8 cellular contexts compared by ENCODE assay signal in genomic region chr4:83536649-83537352, GRCh38. TPM values are rescaled to one million over a fixed set of nuclear protein-coding genes. Genes with fewer than 3 reads are reported as not detected.
A peak's percentile ranks its signal among the peaks of the same experiment; 100 is the strongest.
DNase-seq lines count a peak whose midpoint lies in the region; ATAC-seq and TF ChIP-seq lines count a peak whose summit lies in the region.

No MANE protein-coding gene starts in this region.

- no peaks in the 10 kb centered on the region for H3K9me3 ChIP-seq in left ventricle myocardium inferior (replicated peaks)

- intact Hi-C loops in left ventricle myocardium inferior (cut with micrococcal nuclease), result no loop called here

- TF ChIP-seq CTCF in WI38 (IDR thresholded peaks at IDR 0.05; ENCODE audit: low read depth, low read length), result no peak
- TF ChIP-seq CTCF in left ventricle myocardium inferior (IDR thresholded peaks at IDR 0.05; ENCODE audit: borderline replicate concordance), result no peak

- DNase-seq in left ventricle myocardium inferior (no peak), skeletal muscle cell (ENCODE audit: low read depth) (no peak), CD1c-positive myeloid dendritic cell (ENCODE audit: extremely low spot score) (no peak)

- H3K4me3 ChIP-seq in WI38 (ENCODE audit: low read depth, low read length) (peak overlapping the region; percentile 69), left ventricle myocardium inferior (peak overlapping the region; percentile 81), skeletal muscle cell (ENCODE audit: low read depth, low read length) (peak overlapping the region; percentile 59)

- peak overlapping the region; percentile 93 for H3K27ac ChIP-seq in left ventricle myocardium inferior (replicated peaks)

- no peaks in the 10 kb centered on the region for H3K36me3 ChIP-seq in left ventricle myocardium inferior

- peaks cover 49% of the 10 kb centered on the region for H3K4me1 ChIP-seq in left ventricle myocardium inferior

- peaks cover 9% of the 10 kb centered on the region for H3K27me3 ChIP-seq in left ventricle myocardium inferior (ENCODE audit: low read depth)

- ATAC-seq in GM18909 (IDR thresholded peaks at IDR 0.05; ENCODE audit: poor library complexity, unreplicated experiment), result peak; percentile 12
- ATAC-seq in GM18868 (IDR thresholded peaks at IDR 0.05; ENCODE audit: unreplicated experiment), result no peak
- no peak for ATAC-seq in HG02623 (IDR thresholded peaks at IDR 0.05; ENCODE audit: unreplicated experiment)
- no peak for ATAC-seq in GM18498 (IDR thresholded peaks at IDR 0.05; ENCODE audit: unreplicated experiment)

RNA-seq across cellular contexts. Expression of gene GPAT3, which starts 0.9 kb away (rescaled TPM):
- 44.2 TPM for total RNA-seq in left ventricle myocardium inferior

RNA-seq across cellular contexts. Expression of gene ABRAXAS1, which starts 51.9 kb away (rescaled TPM):
- 5.6 TPM for total RNA-seq in left ventricle myocardium inferior
